In genomic region chr14:93231129-93231979, GRCh38 we compare ENCODE assay signal across 8 cellular contexts. TPM values are rescaled to one million over a fixed set of nuclear protein-coding genes. Genes with fewer than 3 reads are reported as not detected.
A peak's percentile ranks its signal among the peaks of the same experiment; 100 is the strongest.
DNase-seq lines count a peak whose midpoint lies in the region; ATAC-seq, FAIRE-seq and TF ChIP-seq lines count a peak whose summit lies in the region.

No MANE protein-coding gene starts in this region.

- peak; percentile 19 to 61 for DNase-seq in T47D (ENCODE audit: low read depth in 1 of 2, low spot score in 1 of 2)
- no peak for DNase-seq in MCF 10A (ENCODE audit: unreplicated experiment)
- DNase-seq in activated CD8-positive, alpha-beta T cell treated with anti-CD3 and anti-CD28 coated beads for 36 hours, result peak; percentile 14
- DNase-seq in heart right ventricle, result peak; percentile 21 to 25
- no peak for DNase-seq in urothelium cell line (ENCODE audit: low spot score)
- no peak for DNase-seq in type B pancreatic cell (ENCODE audit: extremely low spot score, unreplicated experiment)
- no peak for DNase-seq in AML-193 (lab: John Stamatoyannopoulos, UW)

- H3K27ac ChIP-seq in heart right ventricle (no peak overlapping the region), skeletal muscle tissue (ENCODE audit: low read depth, low read length) (no peak overlapping the region)

- H3K4me3 Mint-ChIP-seq in MCF 10A (ENCODE audit: unreplicated experiment) (no peak overlapping the region), type B pancreatic cell (no peak overlapping the region)
- peak overlapping the region; percentile 52 for H3K4me3 Mint-ChIP-seq in activated CD8-positive, alpha-beta T cell treated with anti-CD3 and anti-CD28 coated beads for 36 hours

- H3K27me3 Mint-ChIP-seq in MCF 10A (ENCODE audit: insufficient read depth, unreplicated experiment) (no peaks in the 10 kb centered on the region), type B pancreatic cell (no peaks in the 10 kb centered on the region)
- peaks cover 5% of the 10 kb centered on the region for H3K27me3 Mint-ChIP-seq in activated CD8-positive, alpha-beta T cell treated with anti-CD3 and anti-CD28 coated beads for 36 hours

- H3K9me3 ChIP-seq in heart right ventricle (no peaks in the 10 kb centered on the region), skeletal muscle tissue (ENCODE audit: control insufficient read depth in 3 of 3, low read length in 3 of 3) (no peaks in the 10 kb centered on the region)

- peak; percentile 30 for ATAC-seq in activated CD8-positive, alpha-beta T cell treated with anti-CD3 and anti-CD28 coated beads for 36 hours
- peak; percentile 46 to 78 (median 68) for ATAC-seq in heart right ventricle

- BruUV-seq in MCF 10A (replicated peaks; lab: Mats Ljungman, UMichigan), result no TSS peak

- intact Hi-C loops in MCF 10A (cut with micrococcal nuclease), result no loop called here
- intact Hi-C loops in activated CD8-positive, alpha-beta T cell treated with anti-CD3 and anti-CD28 coated beads for 36 hours (cut with micrococcal nuclease), result no loop called here
- intact Hi-C loops in heart right ventricle (cut with DNase I), result loop anchor here in 4 of 10 donors (10.0 kb wide), 4 partner anchors 103 to 393 kb away; partner anchors contain the start of gene BTBD7 (in 1 of the 4)

- TF ChIP-seq CTCF in MCF 10A (IDR thresholded peaks at IDR 0.05; ENCODE audit: unreplicated experiment) (no peak), heart right ventricle (IDR thresholded peaks at IDR 0.05) (no peak), type B pancreatic cell (conservative IDR thresholded peaks at IDR 0.05) (no peak)
- TF ChIP-seq CTCF in activated CD8-positive, alpha-beta T cell treated with anti-CD3 and anti-CD28 coated beads for 36 hours (IDR thresholded peaks at IDR 0.05), result no peak

- H3K27me3 ChIP-seq in heart right ventricle, result peaks cover 0 to 4% (median 0%) of the 10 kb centered on the region in 7 donors
- peaks cover 0 to 8% (median 7%) of the 10 kb centered on the region in 3 donors for H3K27me3 ChIP-seq in skeletal muscle tissue (ENCODE audit: control insufficient read depth in 3 of 3, insufficient read depth in 3 of 3, low read length in 3 of 3)

- H3K9me3 Mint-ChIP-seq in MCF 10A (ENCODE audit: unreplicated experiment) (no peaks in the 10 kb centered on the region), type B pancreatic cell (no peaks in the 10 kb centered on the region)
- H3K9me3 Mint-ChIP-seq in activated CD8-positive, alpha-beta T cell treated with anti-CD3 and anti-CD28 coated beads for 36 hours, result no peaks in the 10 kb centered on the region

- H3K4me1 Mint-ChIP-seq in MCF 10A (ENCODE audit: insufficient read depth, unreplicated experiment) (peaks cover 12% of the 10 kb centered on the region), type B pancreatic cell (ENCODE audit: unreplicated experiment) (no peaks in the 10 kb centered on the region)
- H3K4me1 Mint-ChIP-seq in activated CD8-positive, alpha-beta T cell treated with anti-CD3 and anti-CD28 coated beads for 36 hours (ENCODE audit: low read depth), result peaks cover 10% of the 10 kb centered on the region

- H3K36me3 Mint-ChIP-seq in MCF 10A (ENCODE audit: insufficient read depth, unreplicated experiment), result peaks cover 17% of the 10 kb centered on the region
- peaks cover 18% of the 10 kb centered on the region for H3K36me3 Mint-ChIP-seq in activated CD8-positive, alpha-beta T cell treated with anti-CD3 and anti-CD28 coated beads for 36 hours (ENCODE audit: low read depth)
- peaks cover 14% of the 10 kb centered on the region for H3K36me3 Mint-ChIP-seq in type B pancreatic cell

- H3K9ac ChIP-seq in skeletal muscle tissue (ENCODE audit: low read depth in 1 of 3, low read length in 3 of 3), result peak overlapping the region in 1 of 3 donors; percentile 62

- H3K4me1 ChIP-seq in heart right ventricle, result peaks cover 0 to 14% (median 6%) of the 10 kb centered on the region in 9 donors
- peaks cover 7 to 10% (median 10%) of the 10 kb centered on the region in 3 donors for H3K4me1 ChIP-seq in skeletal muscle tissue (ENCODE audit: control insufficient read depth in 3 of 3, insufficient read depth in 3 of 3, low read length in 3 of 3)

- H3K4me3 ChIP-seq in heart right ventricle, result peak overlapping the region; percentile 7 to 62 (median 52)
- H3K4me3 ChIP-seq in skeletal muscle tissue (ENCODE audit: low read length in 3 of 3), result peak overlapping the region; percentile 51 to 77 (median 77)

- H3K36me3 ChIP-seq in heart right ventricle, result peaks cover 0 to 31% (median 18%) of the 10 kb centered on the region in 9 donors
- H3K36me3 ChIP-seq in skeletal muscle tissue (ENCODE audit: control insufficient read depth in 3 of 3, insufficient read depth in 3 of 3, low read length in 3 of 3), result peaks cover 18 to 25% (median 19%) of the 10 kb centered on the region in 3 donors

- WGBS in heart right ventricle, 2 donors, result 19 to 35% methylated on average over 39 of the region's 39 CpGs

- in situ Hi-C loops in T47D (cut with HindIII; ENCODE audit: low pct_unique_long_range_greater_than_20kb, low sequenced_read_pairs), result no loop called here

- H3K27ac Mint-ChIP-seq in MCF 10A (ENCODE audit: low read depth, unreplicated experiment) (no peak overlapping the region), type B pancreatic cell (no peak overlapping the region)
- no peak overlapping the region for H3K27ac Mint-ChIP-seq in activated CD8-positive, alpha-beta T cell treated with anti-CD3 and anti-CD28 coated beads for 36 hours

- FAIRE-seq in urothelium cell line (lab: Jason Lieb, UNC), result no peak

- POLR2A ChIA-PET in MCF 10A (lab: Yijun Ruan, JAX), result no interaction called here
- POLR2A ChIA-PET in activated CD8-positive, alpha-beta T cell treated with anti-CD3 and anti-CD28 coated beads for 36 hours (lab: Charles Lee), result interaction anchor here (0.7 to 0.8 kb wide), 2 partner anchors 11 to 37 kb away, joined by 3 read pairs; no protein-coding TSS in a partner anchor

- CTCF ChIA-PET in MCF 10A (lab: Yijun Ruan, JAX), result interaction anchor here (0.5 to 1.1 kb wide), 2 partner anchors 9 to 311 kb away, joined by 3 to 4 read pairs; no protein-coding TSS in a partner anchor
- CTCF ChIA-PET in activated CD8-positive, alpha-beta T cell treated with anti-CD3 and anti-CD28 coated beads for 36 hours (lab: Charles Lee), result interaction anchor here (1.1 kb wide), 1 partner anchor 12 kb away, joined by 3 read pairs; no protein-coding TSS in a partner anchor

RNA-seq across cellular contexts. Expression of gene UBR7, which starts 24.3 kb away (rescaled TPM):
- total RNA-seq in MCF 10A (2022) (12.7 and 13.0 TPM in 2 replicates), heart right ventricle (10 to 100 TPM; 17.7 to 28.3 (median 21.1) TPM), skeletal muscle tissue (26.1 TPM), type B pancreatic cell (ENCODE audit: low replicate concordance) (16.1 and 21.7 TPM in 2 replicates)
- total RNA-seq in activated CD8-positive, alpha-beta T cell treated with anti-CD3 and anti-CD28 coated beads for 36 hours, result 10 to 100 TPM; 38.5 to 39.7 TPM
- 10 to 100 TPM in 1 of 2 donors, 1 to 10 TPM in 1; 7.8 to 25.9 TPM for polyA plus RNA-seq in heart right ventricle

RNA-seq across cellular contexts. Expression of gene GON7, which starts 24.5 kb away (rescaled TPM):
- total RNA-seq in MCF 10A (2022) (9.9 and 12.3 TPM in 2 replicates), heart right ventricle (10 to 100 TPM in 8 of 10 donors, 1 to 10 TPM in 2; 9.9 to 20.1 (median 14.3) TPM), skeletal muscle tissue (1.6 TPM), type B pancreatic cell (ENCODE audit: low replicate concordance) (11.9 and 14.3 TPM in 2 replicates)
- total RNA-seq in activated CD8-positive, alpha-beta T cell treated with anti-CD3 and anti-CD28 coated beads for 36 hours, result 10 to 100 TPM; 15.6 to 16.8 TPM
- polyA plus RNA-seq in heart right ventricle, result 10 to 100 TPM; 17.9 to 20.0 TPM

RNA-seq across cellular contexts. Expression of gene LYSET, which starts 46.2 kb away (rescaled TPM):
- total RNA-seq in MCF 10A (2022) (14.3 and 15.4 TPM in 2 replicates), heart right ventricle (10 to 100 TPM; 22.3 to 29.7 (median 25.7) TPM), skeletal muscle tissue (7.3 TPM), type B pancreatic cell (ENCODE audit: low replicate concordance) (21.7 and 23.9 TPM in 2 replicates)
- total RNA-seq in activated CD8-positive, alpha-beta T cell treated with anti-CD3 and anti-CD28 coated beads for 36 hours, result 10 to 100 TPM; 13.6 to 15.5 TPM
- polyA plus RNA-seq in heart right ventricle, result 10 to 100 TPM; 19.5 to 22.5 TPM

RNA-seq across cellular contexts. Expression of gene MOAP1, which starts 46.7 kb away (rescaled TPM):
- 17.5 and 22.1 TPM in 2 replicates for total RNA-seq in MCF 10A (2022)
- 10 to 100 TPM; 19.1 to 19.6 TPM for total RNA-seq in activated CD8-positive, alpha-beta T cell treated with anti-CD3 and anti-CD28 coated beads for 36 hours
- 10 to 100 TPM; 47.7 to 96.1 (median 81.5) TPM for total RNA-seq in heart right ventricle
- polyA plus RNA-seq in heart right ventricle, result 10 to 100 TPM; 14.6 to 28.9 TPM
- total RNA-seq in skeletal muscle tissue, result 20.4 TPM
- total RNA-seq in type B pancreatic cell (ENCODE audit: low replicate concordance), result 19.3 and 20.5 TPM in 2 replicates

Comparison
In these comparisons a context has a peak if more than half of its experiments do, and no peak if none do; other contexts are left out.
1. DNase-seq: peak in T47D (2 of 2), activated CD8-positive, alpha-beta T cell treated with anti-CD3 and anti-CD28 coated beads for 36 hours (single experiment) and heart right ventricle (2 of 2); none in MCF 10A (single experiment), urothelium cell line (single experiment), type B pancreatic cell (single experiment) and AML-193 (0 of 2).